ENCODE assay signal across 15 cellular contexts in genomic region chr5:171400169-171400568, GRCh38. TPM values are rescaled to one million over a fixed set of nuclear protein-coding genes. Genes with fewer than 3 reads are reported as not detected.
"Had no signal": no experiment of that assay in that cellular context is flagged by ENCODE, and none has a peak within 500 bp of the region (broad histone marks: within the 10 kb centered on the region; RNA-seq: fewer than 3 reads in every experiment).

No MANE protein-coding gene starts in this region.

- H3K27me3 Mint-ChIP-seq: activated CD4-positive, alpha-beta T cell treated with anti-CD3 and anti-CD28 coated beads, Interleukin-2, amount 10 ng/mL, durations not matched to agents 7 days and 5 days; naive B cell; stimulated activated naive CD8-positive, alpha-beta T cell treated with anti-CD3 and anti-CD28 coated beads, Interleukin-15, amount 100 ng/mL, for 72 hours; T-cell had no signal

- H3K4me1 ChIP-seq: ascending aorta, testis had no signal

- H3K27ac Mint-ChIP-seq: activated CD4-positive, alpha-beta T cell treated with anti-CD3 and anti-CD28 coated beads, Interleukin-2, amount 10 ng/mL, durations not matched to agents 7 days and 5 days had no signal

- H3K4me3 Mint-ChIP-seq: activated CD4-positive, alpha-beta T cell treated with anti-CD3 and anti-CD28 coated beads, Interleukin-2, amount 10 ng/mL, durations not matched to agents 7 days and 5 days; naive B cell; stimulated activated naive CD8-positive, alpha-beta T cell treated with anti-CD3 and anti-CD28 coated beads, Interleukin-15, amount 100 ng/mL, for 72 hours; T-cell had no signal

- DNase-seq: activated CD4-positive, alpha-beta T cell treated with anti-CD3 and anti-CD28 coated beads, Interleukin-2, amount 10 ng/mL, durations not matched to agents 7 days and 5 days; activated effector memory CD4-positive, alpha-beta T cell treated with Interleukin-2 at 50 U/mL for 16 hours; heart left ventricle; left colon; naive B cell; nucleus accumbens; psoas muscle; stimulated activated CD4-positive, alpha-beta T cell treated with anti-CD3 and anti-CD28 coated beads, Interleukin-12 subunit alpha, Interleukin-12 subunit beta, amount 100 ng/mL, for 4 hours; stimulated activated naive CD8-positive, alpha-beta T cell treated with anti-CD3 and anti-CD28 coated beads, Interleukin-15, amount 100 ng/mL, for 72 hours; T-cell; testis had no signal

- H3K4me3 ChIP-seq: ascending aorta, heart left ventricle, lung, psoas muscle, testis had no signal

- H3K9me3 ChIP-seq: ascending aorta, heart left ventricle, psoas muscle, testis had no signal

- ATAC-seq: heart left ventricle; left colon; psoas muscle; sciatic nerve; stimulated activated naive CD8-positive, alpha-beta T cell treated with anti-CD3 and anti-CD28 coated beads, Interleukin-15, amount 100 ng/mL, for 72 hours; T-cell had no signal

- H3K27me3 ChIP-seq: ascending aorta, heart left ventricle, testis had no signal

- H3K9me3 Mint-ChIP-seq: activated CD4-positive, alpha-beta T cell treated with anti-CD3 and anti-CD28 coated beads, Interleukin-2, amount 10 ng/mL, durations not matched to agents 7 days and 5 days; naive B cell; stimulated activated naive CD8-positive, alpha-beta T cell treated with anti-CD3 and anti-CD28 coated beads, Interleukin-15, amount 100 ng/mL, for 72 hours; T-cell had no signal

RNA-seq across cellular contexts. Expression of gene FGF18, which starts 19.3 kb away (rescaled TPM):
- total RNA-seq: bronchial epithelial cell had no signal
